ENCODE assay signal across 6 cellular contexts in genomic region chr9:41063243-41063642, GRCh38.
DNase-seq lines count a peak whose midpoint lies in the region; ATAC-seq and TF ChIP-seq lines count a peak whose summit lies in the region.
"Not testable (repeated sequence)": the region's sequence is repeated elsewhere in the genome, so short reads cannot be mapped to it uniquely, and the experiment has no call there.

No MANE protein-coding gene starts in this region.

- not testable (repeated sequence) for H3K9me3 ChIP-seq in gastroesophageal sphincter

- ATAC-seq in SK-N-SH treated with all-trans-retinoic acid at 6 μM for 48 hours (peak; percentile 49), gastroesophageal sphincter (peak; percentile 31)

- 18 to 26% methylated on average over 2 to 3 of the region's 5 CpGs for WGBS in gastroesophageal sphincter (ENCODE audit: low coverage in 1 of 2), 2 donors

- H3K27me3 ChIP-seq in gastroesophageal sphincter: not testable (repeated sequence)

- not testable (repeated sequence) for TF ChIP-seq POLR2A in gastroesophageal sphincter (IDR thresholded peaks at IDR 0.05)

- TF ChIP-seq EP300 in gastroesophageal sphincter (IDR thresholded peaks at IDR 0.05): not testable (repeated sequence)

- H3K4me1 ChIP-seq in gastroesophageal sphincter: peaks cover 0 to 10% (median 0%) of the 10 kb centered on the region in 3 donors

- in situ Hi-C loops in astrocyte of the spinal cord (cut with HindIII; ENCODE audit: low sequenced_read_pairs): not testable (repeated sequence)

- H3K36me3 ChIP-seq in gastroesophageal sphincter: not testable (repeated sequence)

- peak; percentile 66 for DNase-seq in ELR (ENCODE audit: low read depth)
- DNase-seq in astrocyte of the spinal cord (ENCODE audit: low read depth, low spot score): peak; percentile 43
- DNase-seq in epithelial cell of esophagus (ENCODE audit: low read depth): peak; percentile 8
- peak; percentile 6 for DNase-seq in fibroblast of peridontal ligament (ENCODE audit: extremely low read depth)

- not testable (repeated sequence) for H3K4me3 ChIP-seq in astrocyte of the spinal cord (ENCODE audit: low read depth, low read length); epithelial cell of esophagus (ENCODE audit: low read length); gastroesophageal sphincter

- TF ChIP-seq CTCF in astrocyte of the spinal cord (IDR thresholded peaks at IDR 0.05; ENCODE audit: low read depth, low read length); epithelial cell of esophagus (IDR thresholded peaks at IDR 0.05; ENCODE audit: insufficient read depth, low read depth, low read length, missing control alignments); gastroesophageal sphincter (IDR thresholded peaks at IDR 0.05): not testable (repeated sequence)

- H3K27ac ChIP-seq in gastroesophageal sphincter: not testable (repeated sequence)

Comparison
In these comparisons a context has a peak if more than half of its experiments do, and no peak if none do; other contexts are left out.
1. DNase-seq: peak in every context shown above with its lines; median percentile 66 in ELR; 43 in astrocyte of the spinal cord; 8 in epithelial cell of esophagus; 6 in fibroblast of peridontal ligament.